In the genomic region with DNA sequence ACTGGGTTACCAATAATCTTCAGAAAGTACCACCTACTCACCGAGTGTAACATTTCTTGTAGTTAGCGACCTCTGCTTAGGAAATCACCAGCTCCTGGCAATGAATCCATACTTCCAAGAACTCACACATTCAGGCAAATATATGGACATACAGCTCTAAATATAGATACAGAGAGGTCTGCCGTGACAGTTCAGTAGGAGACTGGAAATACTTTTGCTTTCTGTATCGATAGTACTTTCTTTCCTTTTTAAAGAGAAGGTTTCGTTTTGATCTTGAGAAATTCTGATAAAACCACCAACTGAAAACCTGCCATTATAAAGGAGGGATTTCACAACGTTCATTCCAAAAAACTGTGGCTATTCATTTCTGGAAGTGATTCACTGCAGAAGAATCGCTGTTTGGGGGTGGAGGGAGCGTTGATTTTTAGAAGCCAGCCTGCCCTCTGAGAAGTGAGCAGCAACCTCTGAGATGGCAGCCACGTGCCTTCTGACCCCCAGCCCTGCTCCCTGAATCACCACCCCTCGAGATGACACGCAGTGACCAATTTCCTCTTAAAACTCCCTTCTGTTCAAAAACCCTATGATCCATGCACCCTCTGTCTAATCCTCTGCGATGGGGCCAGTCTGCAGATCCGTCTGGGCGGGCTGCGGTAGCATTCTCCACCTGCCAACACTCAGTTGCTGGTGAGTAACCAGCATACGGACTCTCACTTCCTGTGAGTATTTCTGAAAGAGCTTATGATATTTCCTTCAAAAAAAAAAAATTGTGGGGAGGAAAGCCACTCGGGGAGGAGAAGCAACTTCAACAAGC, we compare ENCODE assay signal across 8 cellular contexts.
DNase-seq lines count a peak whose midpoint lies in the region; ATAC-seq, FAIRE-seq and TF ChIP-seq lines count a peak whose summit lies in the region.

No MANE protein-coding gene starts in this region.

- peak; percentile 100 for DNase-seq in ACHN
- peak; percentile 100 for DNase-seq in RKO (ENCODE audit: low spot score)
- DNase-seq in activated T-helper 9 cell treated with anti-CD3 and anti-CD28 coated beads, Interleukin-2, amount 50 U/mL, for 16 hours (ENCODE audit: low read depth), result peak; percentile 77
- peak; percentile 99 for DNase-seq in foreskin melanocyte
- DNase-seq in retinal pigment epithelial cell (ENCODE audit: low read depth), result peak; percentile 99
- no peak for DNase-seq in frontal cortex (ENCODE audit: low spot score in 2 of 2)

- no peak for TF ChIP-seq CTCF in retinal pigment epithelial cell (conservative IDR thresholded peaks at IDR 0.05; ENCODE audit: low read depth, low read length)

- ATAC-seq in GM19023 (IDR thresholded peaks at IDR 0.05; ENCODE audit: unreplicated experiment) (peak; percentile 92), HG03159 (IDR thresholded peaks at IDR 0.05; ENCODE audit: unreplicated experiment) (peak; percentile 93)

- in situ Hi-C loops in ACHN (cut with HindIII; ENCODE audit: low pct_ligation_motif_present, low pct_unique_long_range_greater_than_20kb, low sequenced_read_pairs), result no loop called here

- FAIRE-seq in frontal cortex (lab: Jason Lieb, UNC), result no peak

- peak overlapping the region; percentile 81 for H3K4me3 ChIP-seq in retinal pigment epithelial cell (ENCODE audit: low read length)

Comparison
In these comparisons a context has a peak if more than half of its experiments do, and no peak if none do; other contexts are left out.
1. DNase-seq: peak in ACHN (single experiment), RKO (single experiment), activated T-helper 9 cell treated with anti-CD3 and anti-CD28 coated beads, Interleukin-2, amount 50 U/mL, for 16 hours (single experiment), foreskin melanocyte (single experiment) and retinal pigment epithelial cell (single experiment); none in frontal cortex (0 of 2).